21 cellular contexts compared by ENCODE assay signal in genomic region chr3:525415-525814, GRCh38.
"Had no signal": no experiment of that assay in that cellular context is flagged by ENCODE, and none has a peak within 500 bp of the region (broad histone marks: within the 10 kb centered on the region; RNA-seq: fewer than 3 reads in every experiment).

No MANE protein-coding gene starts in this region.

- H3K27ac ChIP-seq: Peyer's patch had no signal

- H3K4me3 ChIP-seq: Peyer's patch had no signal

- H3K4me1 Mint-ChIP-seq: activated naive CD4-positive, alpha-beta T cell treated with anti-CD3 and anti-CD28 coated beads, Interleukin-2, amount 50 U/mL, for 24 hours; central memory CD8-positive, alpha-beta T cell; WTC11 had no signal

- H3K36me3 ChIP-seq: Peyer's patch had no signal

- H3K4me3 Mint-ChIP-seq: activated CD8-positive, alpha-beta T cell treated with anti-CD3 and anti-CD28 coated beads, Interleukin-2, amount 10 ng/mL, durations not matched to agents 7 days and 5 days; activated naive CD4-positive, alpha-beta T cell treated with anti-CD3 and anti-CD28 coated beads, Interleukin-2, amount 50 U/mL, for 24 hours; central memory CD8-positive, alpha-beta T cell; T-helper 1 cell treated with Interleukin-12 subunit alpha and Interleukin-12 subunit beta and Interleukin-4 antibody, amounts not matched to agents 30 μg/mL and 1 μg/mL, for 36 hours; WTC11 had no signal

- H3K27me3 ChIP-seq: Peyer's patch had no signal

- DNase-seq: activated CD4-positive, alpha-beta T cell treated with anti-CD3 and anti-CD28 coated beads for 48 hours; activated CD4-positive, alpha-beta T cell treated with anti-CD3 and anti-CD28 coated beads, Interleukin-2, amount 50 U/mL, for 4 hours; activated CD4-positive, CD25-positive, alpha-beta regulatory T cell treated with anti-CD3 and anti-CD28 coated beads, Interleukin-2, amount 50 U/mL, for 72 hours; activated CD8-positive, alpha-beta memory T cell treated with anti-CD3 and anti-CD28 coated beads, Interleukin-2, amount 50 U/mL, for 48 hours; activated CD8-positive, alpha-beta T cell treated with anti-CD3 and anti-CD28 coated beads, Interleukin-2, amount 10 ng/mL, durations not matched to agents 7 days and 5 days; activated naive CD4-positive, alpha-beta T cell; activated T-cell treated with anti-CD3 and anti-CD28 coated beads, Interleukin-2, amount 50 U/mL, for 1 hour; aorta; KG1; NCI-H1092; NCI-H1417; NCI-H1930; NCI-H510A treated with DMSO at 0.1 percent for 48 hours; NCI-H69; OCI-M1; Peyer's patch; SHP77 treated with DMSO at 0.1 percent for 48 hours had no signal

- H3K27ac Mint-ChIP-seq: activated CD8-positive, alpha-beta T cell treated with anti-CD3 and anti-CD28 coated beads, Interleukin-2, amount 10 ng/mL, durations not matched to agents 7 days and 5 days; activated naive CD4-positive, alpha-beta T cell treated with anti-CD3 and anti-CD28 coated beads, Interleukin-2, amount 50 U/mL, for 24 hours; T-helper 1 cell treated with Interleukin-12 subunit alpha and Interleukin-12 subunit beta and Interleukin-4 antibody, amounts not matched to agents 30 μg/mL and 1 μg/mL, for 36 hours; WTC11 had no signal

- H3K27me3 Mint-ChIP-seq: activated naive CD4-positive, alpha-beta T cell treated with anti-CD3 and anti-CD28 coated beads, Interleukin-2, amount 50 U/mL, for 24 hours; central memory CD8-positive, alpha-beta T cell had no signal

- ATAC-seq: activated CD8-positive, alpha-beta T cell treated with anti-CD3 and anti-CD28 coated beads, Interleukin-2, amount 10 ng/mL, durations not matched to agents 7 days and 5 days; WTC11 had no signal

- H3K36me3 Mint-ChIP-seq: activated naive CD4-positive, alpha-beta T cell treated with anti-CD3 and anti-CD28 coated beads, Interleukin-2, amount 50 U/mL, for 24 hours had no signal

- H3K9me3 ChIP-seq: Peyer's patch had no signal

- H3K4me1 ChIP-seq: Peyer's patch had no signal
